Comparison of ENCODE assay signal across 13 cellular contexts in genomic region chr15:49152552-49153337, GRCh38. TPM values are rescaled to one million over a fixed set of nuclear protein-coding genes. Genes with fewer than 3 reads are reported as not detected.
A peak's percentile ranks its signal among the peaks of the same experiment; 100 is the strongest.
DNase-seq lines count a peak whose midpoint lies in the region; ATAC-seq and TF ChIP-seq lines count a peak whose summit lies in the region.
"Had no signal": no experiment of that assay in that cellular context is flagged by ENCODE, and none has a peak within 500 bp of the region (broad histone marks: within the 10 kb centered on the region; RNA-seq: fewer than 3 reads in every experiment).

No MANE protein-coding gene starts in this region.

- H3K9me2 ChIP-seq in HCT116 (ENCODE audit: insufficient read depth) = no peaks in the 10 kb centered on the region

- H3K9me3 Mint-ChIP-seq in CD4-positive, alpha-beta memory T cell = peaks cover 0 to 5% (median 0%) of the 10 kb centered on the region in 8 donors
- no peaks in the 10 kb centered on the region for H3K9me3 Mint-ChIP-seq in activated T-helper 17 cell treated with anti-CD3 and anti-CD28 coated beads, Interleukin-2, amount 50 U/mL, for 72 hours
- H3K9me3 Mint-ChIP-seq in mesothelial cell of epicardium = no peaks in the 10 kb centered on the region

- no peak for TF ChIP-seq CTCF in HCT116 (IDR thresholded peaks at IDR 0.05 in 2 of 3, conservative IDR thresholded peaks at IDR 0.05 in 1 of 3; ENCODE audit: borderline replicate concordance in 1 of 3, insufficient read depth in 1 of 3, low read depth in 2 of 3, low read length in 2 of 3)
- no peak for TF ChIP-seq CTCF in mesothelial cell of epicardium (IDR thresholded peaks at IDR 0.05; ENCODE audit: unreplicated experiment)
- TF ChIP-seq CTCF in upper lobe of left lung (IDR thresholded peaks at IDR 0.05) = no peak

- peak overlapping the region in 4 of 7 donors; percentile 24 to 97 (median 62) for H3K27ac Mint-ChIP-seq in CD4-positive, alpha-beta memory T cell
- peak overlapping the region; percentile 100 for H3K27ac Mint-ChIP-seq in activated T-helper 17 cell treated with anti-CD3 and anti-CD28 coated beads, Interleukin-2, amount 50 U/mL, for 72 hours
- H3K27ac Mint-ChIP-seq in mesothelial cell of epicardium = no peak overlapping the region

- peak overlapping the region; percentile 41 to 100 (median 66) for H3K4me3 Mint-ChIP-seq in CD4-positive, alpha-beta memory T cell
- H3K4me3 Mint-ChIP-seq in activated T-helper 17 cell treated with anti-CD3 and anti-CD28 coated beads, Interleukin-2, amount 50 U/mL, for 72 hours = peak overlapping the region; percentile 99
- peak overlapping the region; percentile 22 for H3K4me3 Mint-ChIP-seq in mesothelial cell of epicardium

- no peaks in the 10 kb centered on the region for H3K27me3 Mint-ChIP-seq in CD4-positive, alpha-beta memory T cell
- no peaks in the 10 kb centered on the region for H3K27me3 Mint-ChIP-seq in activated T-helper 17 cell treated with anti-CD3 and anti-CD28 coated beads, Interleukin-2, amount 50 U/mL, for 72 hours
- H3K27me3 Mint-ChIP-seq in mesothelial cell of epicardium (ENCODE audit: low read depth) = no peaks in the 10 kb centered on the region

- no peak for TF ChIP-seq EP300 in upper lobe of left lung (IDR thresholded peaks at IDR 0.05)

- no peak overlapping the region for H2AFZ ChIP-seq in HCT116 (ENCODE audit: low read depth, low read length, poor library complexity, severe bottlenecking)

- RAD21 ChIA-PET in HCT116 (lab: Charles Lee; ENCODE audit: low non-redundant PET in 1 of 2, low total read pairs in 2 of 2, uncharacterized antibody in 2 of 2, unreplicated experiment in 2 of 2) = no interaction called here

- ATAC-seq in HCT116 (no peak), esophagus mucosa (no peak), HG02588 (IDR thresholded peaks at IDR 0.05; ENCODE audit: unreplicated experiment) (no peak), upper lobe of left lung (ENCODE audit: low FRiP score in 2 of 2) (no peak)
- no peak for ATAC-seq in activated T-helper 17 cell treated with anti-CD3 and anti-CD28 coated beads, Interleukin-2, amount 50 U/mL, for 72 hours (replicated peaks)

- H3K27ac ChIP-seq in CD4-positive, alpha-beta memory T cell (ENCODE audit: low read depth, low read length) = no peak overlapping the region
- H3K27ac ChIP-seq in HCT116 (ENCODE audit: low read depth, low read length) (no peak overlapping the region), upper lobe of left lung (no peak overlapping the region)
- H3K27ac ChIP-seq: cardiac muscle cell, testis had no signal

- H3K4me3 ChIP-seq in CD4-positive, alpha-beta memory T cell (ENCODE audit: low read length in 2 of 2) = no peak overlapping the region
- H3K4me3 ChIP-seq in HCT116 (replicated peaks in 1 of 2; ENCODE audit: low read depth in 1 of 2, low read length in 2 of 2) = no peak overlapping the region
- no peak overlapping the region for H3K4me3 ChIP-seq in upper lobe of left lung
- H3K4me3 ChIP-seq: cardiac muscle cell, testis had no signal

- H3K36me3 Mint-ChIP-seq in CD4-positive, alpha-beta memory T cell = peaks cover 0 to 26% of the 10 kb centered on the region in 2 donors
- peaks cover 56% of the 10 kb centered on the region for H3K36me3 Mint-ChIP-seq in activated T-helper 17 cell treated with anti-CD3 and anti-CD28 coated beads, Interleukin-2, amount 50 U/mL, for 72 hours (ENCODE audit: low read depth)
- H3K36me3 Mint-ChIP-seq in mesothelial cell of epicardium = no peaks in the 10 kb centered on the region

- H3K9ac ChIP-seq in HCT116 (ENCODE audit: low read length) = no peak overlapping the region

- H3K4me1 Mint-ChIP-seq in CD4-positive, alpha-beta memory T cell = peaks cover 46 to 79% (median 65%) of the 10 kb centered on the region in 4 donors
- peaks cover 18% of the 10 kb centered on the region for H3K4me1 Mint-ChIP-seq in activated T-helper 17 cell treated with anti-CD3 and anti-CD28 coated beads, Interleukin-2, amount 50 U/mL, for 72 hours
- peaks cover 38% of the 10 kb centered on the region for H3K4me1 Mint-ChIP-seq in mesothelial cell of epicardium

- H3K79me2 ChIP-seq in HCT116 (ENCODE audit: insufficient read depth, low read length) = peaks cover 88% of the 10 kb centered on the region

- no peak for DNase-seq in CD4-positive, alpha-beta memory T cell
- DNase-seq in HCT116 (ENCODE audit: low read depth, low spot score) (no peak), mesothelial cell of epicardium (ENCODE audit: low spot score in 2 of 2, unreplicated experiment in 2 of 2) (no peak), H4 (ENCODE audit: low spot score) (no peak), upper lobe of left lung (no peak)
- DNase-seq: NCI-H2081, NCI-H82, SHP77 treated with DMSO at 0.1 percent for 48 hours, testis had no signal

- WGBS in upper lobe of left lung, 2 donors = 90% methylated on average over 9 of the region's 9 CpGs

- BruUV-seq in HCT116 (replicated peaks; lab: Mats Ljungman, UMichigan) = no TSS peak

- intact Hi-C loops in CD4-positive, alpha-beta memory T cell (cut with micrococcal nuclease) = loop anchor here (10.0 kb wide), 1 partner anchor 818 kb away; the partner anchor contains the start of gene DUT
- intact Hi-C loops in HCT116 (cut with micrococcal nuclease) = no loop called here

- no peaks in the 10 kb centered on the region for H3K9me3 ChIP-seq in CD4-positive, alpha-beta memory T cell (ENCODE audit: control insufficient read depth in 1 of 2, low read length in 2 of 2)
- no peaks in the 10 kb centered on the region for H3K9me3 ChIP-seq in HCT116 (ENCODE audit: control insufficient read depth in 1 of 2, insufficient read depth in 1 of 2, low read depth in 1 of 2, low read length in 2 of 2)
- no peaks in the 10 kb centered on the region for H3K9me3 ChIP-seq in upper lobe of left lung
- H3K9me3 ChIP-seq: testis had no signal

- H3K27me3 ChIP-seq in CD4-positive, alpha-beta memory T cell (ENCODE audit: insufficient read depth, low read length) = no peaks in the 10 kb centered on the region
- H3K27me3 ChIP-seq in HCT116 (ENCODE audit: insufficient read depth, low read length) (no peaks in the 10 kb centered on the region), upper lobe of left lung (no peaks in the 10 kb centered on the region)
- H3K27me3 ChIP-seq: cardiac muscle cell, testis had no signal

- POLR2A ChIA-PET in CD4-positive, alpha-beta memory T cell (lab: Charles Lee; ENCODE audit: partially characterized antibody) = interaction anchor here (1.4 kb wide), 1 partner anchor 275 kb away, joined by 3 read pairs; the partner anchor contains the start of gene EID1
- POLR2A ChIA-PET in HCT116 (lab: Charles Lee) = no interaction called here

- peaks cover 18% of the 10 kb centered on the region; the same call in 1 of the 2 replicates for H4K20me1 ChIP-seq in HCT116 (ENCODE audit: insufficient read depth)

- H3K4me2 ChIP-seq in HCT116 (ENCODE audit: low read length) = peak overlapping the region; percentile 84; the same call in 1 of the 2 replicates

- peaks cover 74% of the 10 kb centered on the region for H3K4me1 ChIP-seq in CD4-positive, alpha-beta memory T cell (ENCODE audit: insufficient read depth, low read length)
- H3K4me1 ChIP-seq in HCT116 (ENCODE audit: control insufficient read depth in 1 of 2, insufficient read depth in 2 of 2, low read length in 2 of 2) = peaks cover 16 to 28% of the 10 kb centered on the region in 2 experiments
- H3K4me1 ChIP-seq in upper lobe of left lung = peaks cover 41 to 65% (median 50%) of the 10 kb centered on the region in 4 donors

- no peaks in the 10 kb centered on the region for H3K36me3 ChIP-seq in CD4-positive, alpha-beta memory T cell (ENCODE audit: insufficient read depth, low read length)
- H3K36me3 ChIP-seq in HCT116 (ENCODE audit: control insufficient read depth in 1 of 2, insufficient read depth in 2 of 2, low read length in 2 of 2) = no peaks in the 10 kb centered on the region
- no peaks in the 10 kb centered on the region for H3K36me3 ChIP-seq in upper lobe of left lung
- H3K36me3 ChIP-seq: cardiac muscle cell had no signal

- CTCF ChIA-PET in CD4-positive, alpha-beta memory T cell (lab: Charles Lee; ENCODE audit: partially characterized antibody) = no interaction called here
- CTCF ChIA-PET in HCT116 (lab: Charles Lee) = no interaction called here

- TF ChIP-seq POLR2A in HCT116 (IDR thresholded peaks at IDR 0.05; ENCODE audit: borderline replicate concordance, extremely low read depth, insufficient read depth, insufficient read length) (no peak), upper lobe of left lung (IDR thresholded peaks at IDR 0.05) (no peak)

- no peak for TF ChIP-seq RAD21 in HCT116 (IDR thresholded peaks at IDR 0.05; ENCODE audit: low read depth)

TF ChIP-seq in HCT116, 20 proteins besides CTCF, POLR2A, EP300 and RAD21 (continues in another document):
- TF ChIP-seq ZFX (IDR thresholded peaks at IDR 0.05) (no peak), SP1 (IDR thresholded peaks at IDR 0.05; ENCODE audit: low read depth) (no peak)

RNA-seq across cellular contexts. Expression of gene COPS2, which starts 2.7 kb away (rescaled TPM):
- 10 to 100 TPM; 55.5 to 56.9 TPM for total RNA-seq in CD4-positive, alpha-beta memory T cell
- 10 to 100 TPM; 33.1 to 35.3 TPM for polyA plus RNA-seq in CD4-positive, alpha-beta memory T cell
- total RNA-seq in HCT116 (2021; ENCODE audit: unreplicated experiment) (93.6 TPM), mesothelial cell of epicardium (79.9 to 92.2 TPM (median 88.3 TPM) in 3 replicates), esophagus mucosa (53.2 TPM), upper lobe of left lung (10 to 100 TPM; 16.8 to 65.0 (median 43.0) TPM)
- polyA plus RNA-seq in HCT116 (2012) = 23.4 and 34.4 TPM in 2 replicates
- total RNA-seq in activated T-helper 17 cell treated with anti-CD3 and anti-CD28 coated beads, Interleukin-2, amount 50 U/mL, for 72 hours = 10 to 100 TPM; 66.1 to 86.2 TPM
- 47.8 and 61.5 TPM in 2 replicates for total RNA-seq in H4 (2014; rRNA removed; shearing (Covaris generic))

RNA-seq across cellular contexts. Expression of gene GALK2, which starts 17.3 kb away (rescaled TPM):
- total RNA-seq in CD4-positive, alpha-beta memory T cell = 10 to 100 TPM; 30.7 to 31.5 TPM
- 10 to 100 TPM; 25.4 to 30.9 TPM for polyA plus RNA-seq in CD4-positive, alpha-beta memory T cell
- total RNA-seq in HCT116 (2021; ENCODE audit: unreplicated experiment) = 18.7 TPM
- polyA plus RNA-seq in HCT116 (2012) = 11.9 and 14.3 TPM in 2 replicates
- total RNA-seq in activated T-helper 17 cell treated with anti-CD3 and anti-CD28 coated beads, Interleukin-2, amount 50 U/mL, for 72 hours = 10 to 100 TPM; 33.8 to 37.8 TPM
- total RNA-seq in mesothelial cell of epicardium = 22.1 to 26.1 TPM (median 25.4 TPM) in 3 replicates
- 16.7 TPM for total RNA-seq in esophagus mucosa
- 59.4 and 63.8 TPM in 2 replicates for total RNA-seq in H4 (2014; rRNA removed; shearing (Covaris generic))
- 10 to 100 TPM; 14.2 to 63.9 (median 40.7) TPM for total RNA-seq in upper lobe of left lung

Comparison
In these comparisons a context has a peak if more than half of its experiments do, and no peak if none do; other contexts are left out.
1. H3K4me3 Mint-ChIP-seq: peak in every context shown above with its lines; median percentile 99 in activated T-helper 17 cell treated with anti-CD3 and anti-CD28 coated beads, Interleukin-2, amount 50 U/mL, for 72 hours; 66 in CD4-positive, alpha-beta memory T cell; 22 in mesothelial cell of epicardium.